In genomic region chr10:37856881-37857286, GRCh38 we compare ENCODE assay signal across 7 cellular contexts. TPM values are rescaled to one million over a fixed set of nuclear protein-coding genes. Genes with fewer than 3 reads are reported as not detected.
DNase-seq lines count a peak whose midpoint lies in the region; TF ChIP-seq lines count a peak whose summit lies in the region.

No MANE protein-coding gene starts in this region.

- peaks cover 3% of the 10 kb centered on the region for H3K79me1 ChIP-seq in trophoblast cell (ENCODE audit: low read length)

- no peak overlapping the region for H2BK5ac ChIP-seq in trophoblast cell (ENCODE audit: low read depth, low read length, poor library complexity)

- H2AFZ ChIP-seq in Loucy (ENCODE audit: low read length) = peak overlapping the region; percentile 97
- H2AFZ ChIP-seq in trophoblast cell (ENCODE audit: insufficient read depth, low read length, poor library complexity) = no peak overlapping the region

- H3K4me3 ChIP-seq in Loucy (ENCODE audit: low read length, poor library complexity, severe bottlenecking) (peak overlapping the region; percentile 89), foreskin fibroblast (ENCODE audit: low read depth in 1 of 2, low read length in 2 of 2) (peak overlapping the region; percentile 57 to 74), trophoblast cell (ENCODE audit: low read depth, low read length) (peak overlapping the region; percentile 82)

- H3K9me3 ChIP-seq in Loucy (ENCODE audit: insufficient read depth, low read depth, low read length) (no peaks in the 10 kb centered on the region), trophoblast cell (ENCODE audit: insufficient read depth, low read depth, low read length) (peaks cover 2% of the 10 kb centered on the region)

- in situ Hi-C loops in GM13976 (cut with MboI; ENCODE audit: low sequenced_read_pairs, unreplicated experiment) = no loop called here

- H2BK12ac ChIP-seq in trophoblast cell (ENCODE audit: low read length) = no peak overlapping the region

- no peak overlapping the region for H3K14ac ChIP-seq in trophoblast cell (ENCODE audit: low read length)

- no CpG with 5 or more reads among the region's 16 CpGs for WGBS in trophoblast cell (ENCODE audit: extremely low coverage, insufficient coverage, insufficient read length)

- H3K9ac ChIP-seq in Loucy (ENCODE audit: low read depth, low read length, poor library complexity, severe bottlenecking) (peak overlapping the region; percentile 91), trophoblast cell (ENCODE audit: low read length) (peak overlapping the region; percentile 78)

- no peak overlapping the region for H3K23ac ChIP-seq in trophoblast cell (ENCODE audit: low read length)

- no peak overlapping the region for H3K4ac ChIP-seq in trophoblast cell (ENCODE audit: low read depth, low read length)

- no peak for TF ChIP-seq CTCF in GM13976 (IDR thresholded peaks at IDR 0.05; ENCODE audit: borderline replicate concordance, control extremely low read depth, extremely low read depth, insufficient read depth, missing control alignments)
- TF ChIP-seq CTCF in Loucy (conservative IDR thresholded peaks at IDR 0.05; ENCODE audit: low read length) = no peak
- no peak for TF ChIP-seq CTCF in foreskin fibroblast (IDR thresholded peaks at IDR 0.05; ENCODE audit: low read depth, low read length)

- H3K36me3 ChIP-seq in Loucy (ENCODE audit: insufficient read depth, low read length) (no peaks in the 10 kb centered on the region), trophoblast cell (ENCODE audit: control insufficient read depth in 1 of 2, insufficient read depth in 2 of 2, low read length in 2 of 2) (no peaks in the 10 kb centered on the region)

- no peaks in the 10 kb centered on the region for H4K20me1 ChIP-seq in Loucy (ENCODE audit: insufficient read depth, low read length, poor library complexity, severe bottlenecking)

- H2AK5ac ChIP-seq in trophoblast cell (ENCODE audit: low read length) = no peak overlapping the region

- H3K27me3 ChIP-seq in Loucy (ENCODE audit: insufficient read depth, low read length, poor library complexity, severe bottlenecking) = no peaks in the 10 kb centered on the region
- H3K27me3 ChIP-seq in trophoblast cell (ENCODE audit: insufficient read depth, low read length) = no peaks in the 10 kb centered on the region

- no peaks in the 10 kb centered on the region for H3F3A ChIP-seq in Loucy (ENCODE audit: low read depth)

- peak overlapping the region; percentile 36 for H4K12ac ChIP-seq in trophoblast cell (ENCODE audit: low read depth, low read length)

- H4K91ac ChIP-seq in trophoblast cell (ENCODE audit: low read depth, low read length) = no peak overlapping the region

- peak overlapping the region; percentile 83 for H3K4me2 ChIP-seq in Loucy (ENCODE audit: low read depth, low read length, poor library complexity, severe bottlenecking)
- peak overlapping the region; percentile 72 for H3K4me2 ChIP-seq in trophoblast cell (ENCODE audit: low read length)

- peaks cover 41% of the 10 kb centered on the region for H3K79me2 ChIP-seq in Loucy (ENCODE audit: insufficient read depth, low read length)
- H3K79me2 ChIP-seq in trophoblast cell (ENCODE audit: control insufficient read depth, insufficient read depth, low read length, poor library complexity) = peaks cover 3% of the 10 kb centered on the region

- peak overlapping the region; percentile 13 for H3K27ac ChIP-seq in trophoblast cell (ENCODE audit: low read depth, low read length)

- DNase-seq in GM13976 (ENCODE audit: low spot score) = peak; percentile 32
- peak; percentile 1 for DNase-seq in H4 (ENCODE audit: low spot score)
- DNase-seq in activated T-cell treated with anti-CD3 and anti-CD28 coated beads for 48 hours (ENCODE audit: low read depth) = peak; percentile 5
- peak in 1 of 2 donors; percentile 44 for DNase-seq in foreskin fibroblast
- DNase-seq in trophoblast cell = peak; percentile 0 to 5
- no peak for DNase-seq in NCI-H1048 (lab: John Stamatoyannopoulos, UW)

- H3K9me2 ChIP-seq in Loucy (replicated peaks; ENCODE audit: low read depth, low read length) = no peaks in the 10 kb centered on the region

- H3K4me1 ChIP-seq in Loucy (ENCODE audit: insufficient read depth, low read length, poor library complexity, severe bottlenecking) = peaks cover 28% of the 10 kb centered on the region
- no peaks in the 10 kb centered on the region for H3K4me1 ChIP-seq in trophoblast cell (ENCODE audit: control insufficient read depth in 1 of 2, insufficient read depth in 2 of 2, low read length in 2 of 2)

- peak overlapping the region; percentile 33 for H4K8ac ChIP-seq in trophoblast cell (ENCODE audit: low read depth, low read length)

- H2BK120ac ChIP-seq in trophoblast cell (ENCODE audit: insufficient read depth, low read length, poor library complexity) = no peak overlapping the region

- no peak overlapping the region for H3K18ac ChIP-seq in trophoblast cell (ENCODE audit: low read length)

RNA-seq across cellular contexts. Expression of gene ZNF248, which starts 0.5 kb away (rescaled TPM):
- 2.3 and 3.3 TPM in 2 replicates for total RNA-seq in H4 (2014; rRNA removed; shearing (Covaris generic))
- 3.2 and 4.5 TPM in 2 replicates for polyA plus RNA-seq in trophoblast cell (2013)
